In the genomic region with DNA sequence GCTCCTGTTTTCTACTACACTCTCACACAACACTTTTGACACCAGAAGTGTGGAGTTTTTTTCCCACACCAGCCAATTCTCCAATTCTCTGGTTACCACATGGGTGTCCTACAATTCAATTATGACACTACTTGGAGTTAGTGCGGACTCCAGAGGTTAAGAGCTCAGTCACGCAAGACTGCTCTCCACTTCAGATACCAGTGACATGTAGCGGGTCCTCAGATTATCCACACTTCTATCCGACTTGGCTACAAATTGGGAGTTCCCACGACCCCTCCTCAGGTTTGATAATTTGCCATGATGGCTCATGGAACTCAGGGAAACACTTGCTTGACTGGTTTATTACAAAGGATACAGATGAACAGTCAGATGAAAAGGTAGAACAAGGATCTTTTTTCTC, we compare ENCODE assay signal across 27 cellular contexts. TPM values are rescaled to one million over a fixed set of nuclear protein-coding genes. Genes with fewer than 3 reads are reported as not detected.
DNase-seq lines count a peak whose midpoint lies in the region; ATAC-seq and TF ChIP-seq lines count a peak whose summit lies in the region.
"Had no signal": no experiment of that assay in that cellular context is flagged by ENCODE, and none has a peak within 500 bp of the region (broad histone marks: within the 10 kb centered on the region; RNA-seq: fewer than 3 reads in every experiment).

No MANE protein-coding gene starts in this region.

- H3K27me3 ChIP-seq in BE2C = no peaks in the 10 kb centered on the region
- H3K27me3 ChIP-seq in SJCRH30 = no peaks in the 10 kb centered on the region
- H3K27me3 ChIP-seq: BLaER1 had no signal

- no peaks in the 10 kb centered on the region for H3K9me3 ChIP-seq in BE2C
- peaks cover 4% of the 10 kb centered on the region; the same call in 1 of the 2 replicates for H3K9me3 ChIP-seq in SJCRH30 (replicated peaks)

- no peaks in the 10 kb centered on the region for H3K27me3 Mint-ChIP-seq in WTC11 (ENCODE audit: low read depth)
- H3K27me3 Mint-ChIP-seq in nephron progenitor cell (ENCODE audit: low read depth, poor library complexity) = no peaks in the 10 kb centered on the region
- H3K27me3 Mint-ChIP-seq in immature natural killer cell (ENCODE audit: low read depth in 3 of 3) = no peaks in the 10 kb centered on the region
- H3K27me3 Mint-ChIP-seq: CD4-positive, alpha-beta T cell; T-cell had no signal

- H3K4me3 ChIP-seq in BE2C (ENCODE audit: low read depth, low read length) (no peak overlapping the region), SJCRH30 (no peak overlapping the region)
- H3K4me3 ChIP-seq: BLaER1, GM23248 had no signal

- DNase-seq in BE2C = peak; percentile 9
- peak; percentile 65 for DNase-seq in DMS79 treated with DMSO at 0.1 percent for 48 hours (lab: John Stamatoyannopoulos, UW)
- DNase-seq in WTC11 (ENCODE audit: low spot score) = no peak
- DNase-seq in nephron progenitor cell = no peak
- no peak for DNase-seq in SJCRH30
- DNase-seq in immature natural killer cell = no peak
- DNase-seq in DMS114 treated with DMSO at 0.1 percent for 48 hours (lab: John Stamatoyannopoulos, UW; ENCODE audit: unreplicated experiment) = no peak
- DNase-seq: CD4-positive, alpha-beta T cell; COR-L47; DMS 273 treated with DMSO at 0.1 percent for 48 hours; EL; GM23248; HCEC 1CT; KBM-7; MM.1S; NCI-H1048; NCI-H1436; NCI-H187 treated with DMSO at 0.1 percent for 48 hours; NCI-H2107; NCI-H2227 treated with DMSO at 0.1 percent for 48 hours; NCI-H510A; NCI-H748 treated with DMSO at 0.1 percent for 48 hours; SIG-M5; T-cell had no signal

- no peaks in the 10 kb centered on the region for H3K9me3 Mint-ChIP-seq in WTC11
- H3K9me3 Mint-ChIP-seq in nephron progenitor cell = peaks cover 20% of the 10 kb centered on the region
- no peaks in the 10 kb centered on the region for H3K9me3 Mint-ChIP-seq in immature natural killer cell
- H3K9me3 Mint-ChIP-seq: CD4-positive, alpha-beta T cell; T-cell had no signal

- peaks cover 25% of the 10 kb centered on the region for H3K4me1 Mint-ChIP-seq in WTC11
- H3K4me1 Mint-ChIP-seq in nephron progenitor cell = peaks cover 8% of the 10 kb centered on the region
- H3K4me1 Mint-ChIP-seq in immature natural killer cell = peaks cover 56 to 75% of the 10 kb centered on the region in 2 donors

- H3K36me3 Mint-ChIP-seq in WTC11 (peaks cover 8% of the 10 kb centered on the region), nephron progenitor cell (ENCODE audit: low read depth) (peaks cover 43% of the 10 kb centered on the region), immature natural killer cell (peaks cover 0 to 3% (median 0%) of the 10 kb centered on the region in 3 donors)

- TF ChIP-seq CTCF in BE2C (IDR thresholded peaks at IDR 0.05; ENCODE audit: low read depth, low read length) (no peak), WTC11 (IDR thresholded peaks at IDR 0.05) (no peak), nephron progenitor cell (IDR thresholded peaks at IDR 0.05) (no peak)

- H3K27ac ChIP-seq in SJCRH30 = no peak overlapping the region
- H3K27ac ChIP-seq: BLaER1, GM23248, HL-60 had no signal

- POLR2A ChIA-PET in WTC11 (lab: Charles Lee) = no interaction called here

- CTCF ChIA-PET in WTC11 (lab: Charles Lee) = no interaction called here

- H3K36me3 ChIP-seq in BE2C = peaks cover 3% of the 10 kb centered on the region
- peaks cover 5% of the 10 kb centered on the region; the same call in 1 of the 2 replicates for H3K36me3 ChIP-seq in SJCRH30

- H3K4me3 Mint-ChIP-seq in WTC11 = no peak overlapping the region
- H3K4me3 Mint-ChIP-seq in nephron progenitor cell = no peak overlapping the region
- H3K4me3 Mint-ChIP-seq in immature natural killer cell = no peak overlapping the region
- H3K4me3 Mint-ChIP-seq: CD4-positive, alpha-beta T cell; T-cell had no signal

- H3K4me1 ChIP-seq in BE2C (no peaks in the 10 kb centered on the region; the same call in 1 of the 2 replicates), SJCRH30 (no peaks in the 10 kb centered on the region)

- peak overlapping the region; percentile 38 for H3K27ac Mint-ChIP-seq in WTC11
- H3K27ac Mint-ChIP-seq in nephron progenitor cell = peak overlapping the region; percentile 83
- peak overlapping the region in 2 of 6 donors; percentile 64 to 76 for H3K27ac Mint-ChIP-seq in immature natural killer cell
- H3K27ac Mint-ChIP-seq: CD4-positive, alpha-beta T cell; T-cell had no signal

- ATAC-seq in WTC11 = no peak
- ATAC-seq: Panc1, T-cell had no signal

TF ChIP-seq in WTC11, 78 proteins besides CTCF, POLR2A, EP300 and RAD21:
- TF ChIP-seq TP53 (CRISPR knock-in tag; IDR thresholded peaks at IDR 0.05) (no peak), CREM (CRISPR knock-in tag; IDR thresholded peaks at IDR 0.05) (no peak), CREB1 (CRISPR knock-in tag; IDR thresholded peaks at IDR 0.05) (no peak), NR1H2 (CRISPR knock-in tag; IDR thresholded peaks at IDR 0.05) (no peak), PRRX2 (CRISPR knock-in tag; IDR thresholded peaks at IDR 0.05) (no peak), ZNF423 (CRISPR knock-in tag; IDR thresholded peaks at IDR 0.05) (no peak), ZNF396 (CRISPR knock-in tag; IDR thresholded peaks at IDR 0.05; ENCODE audit: borderline replicate concordance) (no peak), MYBL2 (CRISPR knock-in tag; IDR thresholded peaks at IDR 0.05) (no peak), NFATC4 (CRISPR knock-in tag; IDR thresholded peaks at IDR 0.05) (no peak), TCF7 (CRISPR knock-in tag; IDR thresholded peaks at IDR 0.05; ENCODE audit: low read depth) (no peak)
- TF ChIP-seq, protein P1, sequence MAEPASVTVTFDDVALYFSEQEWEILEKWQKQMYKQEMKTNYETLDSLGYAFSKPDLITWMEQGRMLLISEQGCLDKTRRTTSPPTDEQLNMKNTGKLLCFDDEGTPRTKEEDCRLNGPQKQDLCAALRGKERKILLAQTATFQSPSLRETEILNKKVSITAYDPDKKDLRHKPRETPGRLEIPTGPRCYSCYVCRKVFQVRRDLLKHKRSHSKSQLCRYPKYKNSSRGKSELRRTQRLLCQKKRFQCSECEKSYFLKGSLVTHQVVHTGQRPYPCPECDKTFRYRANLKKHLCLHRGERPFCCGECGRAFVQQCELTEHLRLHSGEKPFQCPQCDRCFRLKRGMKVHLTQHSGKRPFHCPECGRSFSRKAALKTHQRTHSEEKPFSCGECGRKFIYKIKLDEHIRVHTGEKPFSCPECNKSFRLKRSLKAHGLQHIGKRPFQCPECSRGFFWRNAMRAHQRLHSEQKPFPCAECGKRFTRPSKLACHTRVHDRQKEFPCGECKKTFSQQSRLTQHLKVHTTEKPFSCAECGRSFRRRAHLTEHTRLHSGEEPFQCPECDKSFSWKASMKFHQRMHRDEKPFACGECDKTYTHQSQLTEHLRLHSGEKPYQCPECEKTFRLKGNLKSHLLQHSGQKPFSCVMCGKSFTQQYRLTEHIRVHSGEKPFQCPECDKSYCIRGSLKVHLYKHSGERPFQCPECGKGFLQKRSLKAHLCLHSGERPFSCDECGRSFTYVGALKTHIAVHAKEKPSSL (CRISPR knock-in tag; conservative IDR thresholded peaks at IDR 0.05) = no peak
- TF ChIP-seq, protein P2, sequence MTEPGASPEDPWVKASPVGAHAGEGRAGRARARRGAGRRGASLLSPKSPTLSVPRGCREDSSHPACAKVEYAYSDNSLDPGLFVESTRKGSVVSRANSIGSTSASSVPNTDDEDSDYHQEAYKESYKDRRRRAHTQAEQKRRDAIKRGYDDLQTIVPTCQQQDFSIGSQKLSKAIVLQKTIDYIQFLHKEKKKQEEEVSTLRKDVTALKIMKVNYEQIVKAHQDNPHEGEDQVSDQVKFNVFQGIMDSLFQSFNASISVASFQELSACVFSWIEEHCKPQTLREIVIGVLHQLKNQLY (CRISPR knock-in tag; IDR thresholded peaks at IDR 0.05) = no peak
- TF ChIP-seq, protein P3, sequence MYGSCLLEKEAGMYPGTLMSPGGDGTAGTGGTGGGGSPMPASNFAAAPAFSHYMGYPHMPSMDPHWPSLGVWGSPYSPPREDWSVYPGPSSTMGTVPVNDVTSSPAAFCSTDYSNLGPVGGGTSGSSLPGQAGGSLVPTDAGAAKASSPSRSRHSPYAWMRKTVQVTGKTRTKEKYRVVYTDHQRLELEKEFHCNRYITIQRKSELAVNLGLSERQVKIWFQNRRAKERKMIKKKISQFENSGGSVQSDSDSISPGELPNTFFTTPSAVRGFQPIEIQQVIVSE (CRISPR knock-in tag; IDR thresholded peaks at IDR 0.05; ENCODE audit: borderline replicate concordance) = no peak
- TF ChIP-seq, protein P4, sequence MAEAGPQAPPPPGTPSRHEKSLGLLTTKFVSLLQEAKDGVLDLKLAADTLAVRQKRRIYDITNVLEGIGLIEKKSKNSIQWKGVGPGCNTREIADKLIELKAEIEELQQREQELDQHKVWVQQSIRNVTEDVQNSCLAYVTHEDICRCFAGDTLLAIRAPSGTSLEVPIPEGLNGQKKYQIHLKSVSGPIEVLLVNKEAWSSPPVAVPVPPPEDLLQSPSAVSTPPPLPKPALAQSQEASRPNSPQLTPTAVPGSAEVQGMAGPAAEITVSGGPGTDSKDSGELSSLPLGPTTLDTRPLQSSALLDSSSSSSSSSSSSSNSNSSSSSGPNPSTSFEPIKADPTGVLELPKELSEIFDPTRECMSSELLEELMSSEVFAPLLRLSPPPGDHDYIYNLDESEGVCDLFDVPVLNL (CRISPR knock-in tag; IDR thresholded peaks at IDR 0.05; ENCODE audit: borderline replicate concordance, low read depth) = no peak

RNA-seq across cellular contexts. Expression of a gene that starts 32.9 kb away (rescaled TPM):
- 11.1 TPM for polyA plus RNA-seq in BE2C (2012; ENCODE audit: insufficient read depth, insufficient read length, low read depth)
- 33.1 to 37.8 TPM (median 34.2 TPM) in 3 replicates for total RNA-seq in WTC11 (2021)
- 28.7 and 33.4 TPM in 2 replicates for total RNA-seq in SJCRH30 (2014; rRNA removed; shearing (Covaris generic))
- 1 to 10 TPM; 3.4 to 6.0 (median 4.2) TPM for polyA plus RNA-seq in immature natural killer cell

Comparison
In these comparisons a context has a peak if more than half of its experiments do, and no peak if none do; other contexts are left out.
1. DNase-seq: peak in BE2C (single experiment) and DMS79 treated with DMSO at 0.1 percent for 48 hours (single experiment); none in WTC11 (single experiment), nephron progenitor cell (single experiment), SJCRH30 (0 of 2), immature natural killer cell (0 of 3) and DMS114 treated with DMSO at 0.1 percent for 48 hours (single experiment).